In the genomic region with DNA sequence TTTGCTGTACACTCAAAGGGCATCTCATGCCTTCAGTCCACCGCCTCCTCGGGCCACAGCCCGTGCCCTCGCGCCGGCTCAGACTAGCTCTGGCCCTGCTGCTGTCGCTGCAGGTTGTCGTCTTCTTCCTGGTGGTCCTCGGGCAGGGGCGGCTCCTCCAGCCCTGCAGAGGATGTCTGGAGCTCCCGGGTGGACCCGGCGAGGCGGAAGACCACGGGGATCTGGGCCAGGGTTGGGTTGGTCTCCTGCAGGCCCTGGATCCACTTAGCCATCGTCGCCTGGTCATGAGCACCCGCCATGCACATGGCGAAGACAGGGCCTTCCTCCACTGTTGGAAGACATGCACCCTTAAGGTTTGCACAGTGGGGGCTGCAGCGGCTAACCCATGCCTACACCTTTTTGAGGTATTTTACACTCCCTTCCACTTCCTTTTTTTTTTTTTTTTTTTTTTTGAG, we compare ENCODE assay signal across 8 cellular contexts. TPM values are rescaled to one million over a fixed set of nuclear protein-coding genes. Genes with fewer than 3 reads are reported as not detected.
A peak's percentile ranks its signal among the peaks of the same experiment; 100 is the strongest.
DNase-seq lines count a peak whose midpoint lies in the region; ATAC-seq and TF ChIP-seq lines count a peak whose summit lies in the region.

No MANE protein-coding gene starts in this region.

- no peak for TF ChIP-seq POLR2A in adrenal gland (IDR thresholded peaks at IDR 0.05)

- H2AFZ ChIP-seq in ACC112 (ENCODE audit: low read length, unreplicated experiment) = peak overlapping the region; percentile 95

- DNase-seq in adrenal gland (peak in 2 of 7 donors; percentile 32 to 47), kidney epithelial cell (ENCODE audit: low read depth) (no peak), thoracic aorta (ENCODE audit: low spot score) (no peak), NCI-H1930 (lab: John Stamatoyannopoulos, UW) (no peak), C1 segment of cervical spinal cord (lab: John Stamatoyannopoulos, UW) (no peak)

- ATAC-seq in GM19395 (IDR thresholded peaks at IDR 0.05; ENCODE audit: unreplicated experiment) = peak; percentile 42
- peak; percentile 31 for ATAC-seq in HG03432 (IDR thresholded peaks at IDR 0.05; ENCODE audit: unreplicated experiment)
- peak; percentile 3 for ATAC-seq in thoracic aorta (ENCODE audit: insufficient number of reproducible peaks, low FRiP score, low read depth)

- intact Hi-C loops in adrenal gland (cut with DNase I) = no loop called here

- H3K4me3 ChIP-seq in ACC112 (ENCODE audit: low read depth, low read length) = peak overlapping the region; percentile 92
- H3K4me3 ChIP-seq in adrenal gland = peak overlapping the region in 3 of 4 donors; percentile 61 to 87 (median 82)
- peak overlapping the region; percentile 82 for H3K4me3 ChIP-seq in kidney epithelial cell (ENCODE audit: low read depth, low read length)
- H3K4me3 ChIP-seq in thoracic aorta = peak overlapping the region; percentile 96

- H3K27ac ChIP-seq in ACC112 (ENCODE audit: low read depth, low read length) (peak overlapping the region; percentile 86), adrenal gland (peak overlapping the region in 4 of 5 donors; percentile 90 to 94 (median 90)), thoracic aorta (peak overlapping the region; percentile 3 to 98)

- H3K36me3 ChIP-seq in ACC112 (ENCODE audit: insufficient read depth, low read length) = no peaks in the 10 kb centered on the region
- no peaks in the 10 kb centered on the region for H3K36me3 ChIP-seq in adrenal gland (replicated peaks in 1 of 2)
- no peaks in the 10 kb centered on the region for H3K36me3 ChIP-seq in kidney epithelial cell (ENCODE audit: control insufficient read depth, insufficient read depth, low read length)
- H3K36me3 ChIP-seq in thoracic aorta = peaks cover 2% of the 10 kb centered on the region

- H3K9me3 ChIP-seq in adrenal gland (replicated peaks in 1 of 3) (no peaks in the 10 kb centered on the region), thoracic aorta (no peaks in the 10 kb centered on the region)

- H3K27me3 ChIP-seq in ACC112 (ENCODE audit: insufficient read depth, low read length) (no peaks in the 10 kb centered on the region), adrenal gland (no peaks in the 10 kb centered on the region), kidney epithelial cell (ENCODE audit: control insufficient read depth, insufficient read depth, low read length) (no peaks in the 10 kb centered on the region), thoracic aorta (replicated peaks; ENCODE audit: insufficient read depth) (no peaks in the 10 kb centered on the region)

- peaks cover 3% of the 10 kb centered on the region for H3K79me2 ChIP-seq in ACC112 (ENCODE audit: control insufficient read depth, insufficient read depth, low read length, unreplicated experiment)

- 26 to 56% (median 38%) methylated on average over 6 to 20 of the region's 20 CpGs for WGBS in adrenal gland, 4 donors

- no peaks in the 10 kb centered on the region for H3K4me1 ChIP-seq in ACC112 (ENCODE audit: control insufficient read depth, insufficient read depth, low read length, unreplicated experiment)
- H3K4me1 ChIP-seq in adrenal gland (replicated peaks in 1 of 2) = peaks cover 5 to 12% of the 10 kb centered on the region in 2 donors
- H3K4me1 ChIP-seq in thoracic aorta (ENCODE audit: control insufficient read depth in 1 of 2, low read depth in 2 of 2) = peaks cover 0 to 14% of the 10 kb centered on the region in 2 donors

- TF ChIP-seq CTCF in adrenal gland (IDR thresholded peaks at IDR 0.05) (no peak), kidney epithelial cell (IDR thresholded peaks at IDR 0.05; ENCODE audit: insufficient read depth, low read length, poor library complexity, severe bottlenecking) (no peak), thoracic aorta (IDR thresholded peaks at IDR 0.05) (no peak)

RNA-seq across cellular contexts. Expression of a gene that starts 0.5 kb away (rescaled TPM):
- total RNA-seq in adrenal gland (10 to 100 TPM in 6 of 8 donors, 1 to 10 TPM in 2; 7.5 to 18.4 (median 11.7) TPM), kidney epithelial cell (6.6 and 20.5 TPM in 2 replicates), thoracic aorta (10 to 100 TPM in 1 of 2 donors, 1 to 10 TPM in 1; 5.4 to 25.0 TPM)
- polyA plus RNA-seq in adrenal gland = 10 to 100 TPM in 2 of 3 donors, 1 to 10 TPM in 1; 5.1 to 37.7 (median 23.2) TPM

RNA-seq across cellular contexts. Expression of a gene that starts 22.8 kb away (rescaled TPM):
- total RNA-seq in adrenal gland (10 to 100 TPM; 51.5 to 99.7 (median 67.0) TPM), kidney epithelial cell (37.4 and 40.0 TPM in 2 replicates), thoracic aorta (10 to 100 TPM; 40.4 to 44.1 TPM)
- 100 to 1,000 TPM in 2 of 3 donors, 10 to 100 TPM in 1; 28.7 to 122 (median 102) TPM for polyA plus RNA-seq in adrenal gland

RNA-seq across cellular contexts. Expression of a gene that starts 25.3 kb away (rescaled TPM):
- total RNA-seq in adrenal gland (1 to 10 TPM in 2 of 8 donors, under 1 TPM in 3, not detected in 3; 0.11 to 5.4 (median 0.27) TPM), kidney epithelial cell (not detected in 2 replicates), thoracic aorta (not detected)
- 1 to 10 TPM in 2 of 3 donors, under 1 TPM in 1; 0.47 to 1.5 (median 1.2) TPM for polyA plus RNA-seq in adrenal gland

RNA-seq across cellular contexts. Expression of a gene that starts 32.5 kb away (rescaled TPM):
- total RNA-seq in adrenal gland (10 to 100 TPM in 3 of 8 donors, 1 to 10 TPM in 5; 1.9 to 20.5 (median 8.3) TPM), kidney epithelial cell (11.8 and 14.5 TPM in 2 replicates), thoracic aorta (1,000 to 10,000 TPM in 1 of 2 donors, 100 to 1,000 TPM in 1; 703 to 1,224 TPM)
- polyA plus RNA-seq in adrenal gland = 10 to 100 TPM; 15.5 to 76.5 (median 40.9) TPM

RNA-seq across cellular contexts. Expression of a gene that starts 52.9 kb away (rescaled TPM):
- total RNA-seq in adrenal gland = 10 to 100 TPM; 24.4 to 67.6 (median 51.3) TPM
- 100 to 1,000 TPM in 2 of 3 donors, 10 to 100 TPM in 1; 60.7 to 127 (median 119) TPM for polyA plus RNA-seq in adrenal gland
- 67.3 and 69.6 TPM in 2 replicates for total RNA-seq in kidney epithelial cell
- total RNA-seq in thoracic aorta = 10 to 100 TPM; 24.3 to 36.6 TPM
